ENCODE assay signal across 21 cellular contexts in the genomic region with DNA sequence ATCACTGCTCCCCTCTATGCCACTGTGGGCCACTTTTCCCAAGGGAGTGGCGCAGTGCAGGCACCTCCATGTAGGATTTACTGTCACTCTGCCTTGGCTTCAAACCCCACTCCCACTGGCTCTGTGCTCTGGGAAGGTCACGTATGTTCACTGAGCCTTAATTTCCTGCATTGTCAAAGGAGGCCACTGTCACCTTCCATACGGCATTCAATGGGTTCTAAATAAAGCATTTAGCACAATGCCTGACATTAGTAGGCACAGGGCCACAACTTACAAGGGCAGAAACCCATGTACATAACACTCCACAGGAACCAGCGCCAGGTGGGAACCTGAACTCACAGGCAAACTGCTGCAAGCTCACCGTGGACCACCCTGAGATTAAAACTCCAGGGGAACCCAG.
"Had no signal": no experiment of that assay in that cellular context is flagged by ENCODE, and none has a peak within 500 bp of the region (broad histone marks: within the 10 kb centered on the region; RNA-seq: fewer than 3 reads in every experiment).

No MANE protein-coding gene starts in this region.

- H3K4me2 ChIP-seq: neural progenitor cell had no signal

- H3K4me1 ChIP-seq: esophagus squamous epithelium, lower lobe of right lung, neural progenitor cell, parathyroid adenoma, prostate gland, sigmoid colon, thyroid gland, upper lobe of right lung, vagina had no signal

- H3K27me3 Mint-ChIP-seq: dendritic cell treated with granulocyte-macrophage colony-stimulating factor and Interleukin-4, amounts not matched to agents 40 ng/mL and 50 ng/mL, for 4 days; effector memory CD8-positive, alpha-beta T cell; memory B cell had no signal

- H3K4me3 Mint-ChIP-seq: dendritic cell treated with granulocyte-macrophage colony-stimulating factor and Interleukin-4, amounts not matched to agents 40 ng/mL and 50 ng/mL, for 4 days; effector memory CD8-positive, alpha-beta T cell; memory B cell; mesothelial cell of epicardium; natural killer cell; neural progenitor cell had no signal

- H2AFZ ChIP-seq: neural progenitor cell, parathyroid adenoma had no signal

- H3K9me3 ChIP-seq: prostate gland, thyroid gland, upper lobe of right lung, vagina had no signal

- H3K9ac ChIP-seq: neural progenitor cell, parathyroid adenoma had no signal

- ATAC-seq: effector memory CD8-positive, alpha-beta T cell; lower lobe of right lung; natural killer cell; upper lobe of right lung had no signal

- H3K27me3 ChIP-seq: esophagus squamous epithelium, neural progenitor cell, sigmoid colon, thyroid gland, upper lobe of right lung, vagina had no signal

- DNase-seq: effector memory CD8-positive, alpha-beta T cell; esophagus squamous epithelium; foreskin fibroblast; hippocampal formation; kidney glomerular epithelial cell; lower lobe of right lung; natural killer cell; sigmoid colon; stimulated activated CD4-positive, alpha-beta T cell treated with anti-CD3 and anti-CD28 coated beads, Interleukin-2, amount 100 ng/mL, for 24 hours; stimulated activated naive CD4-positive, alpha-beta T cell; thyroid gland; upper lobe of right lung had no signal

- H3K27ac Mint-ChIP-seq: dendritic cell treated with granulocyte-macrophage colony-stimulating factor and Interleukin-4, amounts not matched to agents 40 ng/mL and 50 ng/mL, for 4 days; memory B cell; mesothelial cell of epicardium; natural killer cell; neural progenitor cell had no signal

- H3K27ac ChIP-seq: esophagus squamous epithelium, lower lobe of right lung, neural progenitor cell, parathyroid adenoma, prostate gland, sigmoid colon, skin epidermis, thyroid gland, upper lobe of right lung, vagina had no signal

- H3K36me3 ChIP-seq: esophagus squamous epithelium, lower lobe of right lung, neural progenitor cell, prostate gland, sigmoid colon, thyroid gland, upper lobe of right lung, vagina had no signal

- H3K36me3 Mint-ChIP-seq: mesothelial cell of epicardium, neural progenitor cell had no signal

- FAIRE-seq: islet of Langerhans had no signal

- H3K4me3 ChIP-seq: esophagus squamous epithelium, lower lobe of right lung, neural progenitor cell, prostate gland, sigmoid colon, skin epidermis, thyroid gland, upper lobe of right lung, vagina had no signal

- H3K79me2 ChIP-seq: parathyroid adenoma had no signal

- H3K4me1 Mint-ChIP-seq: mesothelial cell of epicardium, natural killer cell, neural progenitor cell had no signal
